ENCODE assay signal across 8 cellular contexts in genomic region chr7:73850781-73851207, GRCh38. TPM values are rescaled to one million over a fixed set of nuclear protein-coding genes. Genes with fewer than 3 reads are reported as not detected.
DNase-seq lines count a peak whose midpoint lies in the region; ATAC-seq and TF ChIP-seq lines count a peak whose summit lies in the region.

No MANE protein-coding gene starts in this region.

- H3K27me3 ChIP-seq in foreskin keratinocyte: no peaks in the 10 kb centered on the region

- peak overlapping the region; percentile 97 for H3K27ac ChIP-seq in foreskin keratinocyte

- TF ChIP-seq CTCF in foreskin keratinocyte (conservative IDR thresholded peaks at IDR 0.05): no peak

- DNase-seq in HS-5 (ENCODE audit: low read depth) (peak; percentile 99), foreskin keratinocyte (peak; percentile 95 to 98), smooth muscle cell of the brain vasculature (ENCODE audit: low read depth, low spot score) (peak; percentile 77), inferior parietal cortex (ENCODE audit: extremely low spot score) (no peak), NK-92 (lab: John Stamatoyannopoulos, UW; ENCODE audit: unreplicated experiment) (no peak), T-helper 9 cell (no peak)

- peaks cover 39% of the 10 kb centered on the region for H3K4me1 ChIP-seq in foreskin keratinocyte

- ATAC-seq in SK-N-SH treated with all-trans-retinoic acid at 6 μM for 48 hours: peak; percentile 76
- peak; percentile 60 for ATAC-seq in foreskin keratinocyte
- no peak for ATAC-seq in GM19455 (IDR thresholded peaks at IDR 0.05; ENCODE audit: unreplicated experiment)

TF ChIP-seq in SK-N-SH treated with all-trans-retinoic acid at 6 μM for 48 hours, 23 proteins besides CTCF, POLR2A, EP300 and RAD21:
- TF ChIP-seq PATZ1 (CRISPR knock-in tag; IDR thresholded peaks at IDR 0.05; ENCODE audit: borderline replicate concordance) (no peak), ZFP3 (CRISPR knock-in tag; IDR thresholded peaks at IDR 0.05) (0 out of 2 replicates have a peak, but pooled peaks have one; percentile 27), ZFP30 (CRISPR knock-in tag; IDR thresholded peaks at IDR 0.05) (no peak)
- TF ChIP-seq, protein P1, sequence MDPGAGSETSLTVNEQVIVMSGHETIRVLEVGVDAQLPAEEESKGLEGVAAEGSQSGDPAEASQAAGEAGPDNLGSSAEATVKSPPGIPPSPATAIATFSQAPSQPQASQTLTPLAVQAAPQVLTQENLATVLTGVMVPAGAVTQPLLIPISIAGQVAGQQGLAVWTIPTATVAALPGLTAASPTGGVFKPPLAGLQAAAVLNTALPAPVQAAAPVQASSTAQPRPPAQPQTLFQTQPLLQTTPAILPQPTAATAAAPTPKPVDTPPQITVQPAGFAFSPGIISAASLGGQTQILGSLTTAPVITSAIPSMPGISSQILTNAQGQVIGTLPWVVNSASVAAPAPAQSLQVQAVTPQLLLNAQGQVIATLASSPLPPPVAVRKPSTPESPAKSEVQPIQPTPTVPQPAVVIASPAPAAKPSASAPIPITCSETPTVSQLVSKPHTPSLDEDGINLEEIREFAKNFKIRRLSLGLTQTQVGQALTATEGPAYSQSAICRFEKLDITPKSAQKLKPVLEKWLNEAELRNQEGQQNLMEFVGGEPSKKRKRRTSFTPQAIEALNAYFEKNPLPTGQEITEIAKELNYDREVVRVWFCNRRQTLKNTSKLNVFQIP (CRISPR knock-in tag; IDR thresholded peaks at IDR 0.05; ENCODE audit: borderline replicate concordance, low read depth): no peak

RNA-seq across cellular contexts. Expression of gene METTL27, which starts 8.5 kb away (rescaled TPM):
- 11.8 and 18.0 TPM in 2 replicates for total RNA-seq in foreskin keratinocyte
- polyA plus RNA-seq in foreskin keratinocyte: 14.3 and 24.7 TPM in 2 replicates

RNA-seq across cellular contexts. Expression of gene TMEM270, which starts 10.2 kb away (rescaled TPM):
- not detected in 2 replicates for total RNA-seq in foreskin keratinocyte
- polyA plus RNA-seq in foreskin keratinocyte: 0.16 TPM in 1 of 2 replicates, not detected in the other

RNA-seq across cellular contexts. Expression of gene CLDN4, which starts 20.0 kb away (rescaled TPM):
- 8.1 and 16.9 TPM in 2 replicates for total RNA-seq in foreskin keratinocyte
- polyA plus RNA-seq in foreskin keratinocyte: 8.2 and 18.2 TPM in 2 replicates

Comparison
In these comparisons a context has a peak if more than half of its experiments do, and no peak if none do; other contexts are left out.
1. DNase-seq: peak in HS-5 (single experiment), foreskin keratinocyte (2 of 2) and smooth muscle cell of the brain vasculature (single experiment); none in inferior parietal cortex (single experiment), NK-92 (single experiment) and T-helper 9 cell (single experiment).